Comparison of ENCODE assay signal across 9 cellular contexts in genomic region chr1:110106013-110106941, GRCh38. TPM values are rescaled to one million over a fixed set of nuclear protein-coding genes. Genes with fewer than 3 reads are reported as not detected.
DNase-seq lines count a peak whose midpoint lies in the region; ATAC-seq and TF ChIP-seq lines count a peak whose summit lies in the region.
"Had no signal": no experiment of that assay in that cellular context is flagged by ENCODE, and none has a peak within 500 bp of the region (broad histone marks: within the 10 kb centered on the region; RNA-seq: fewer than 3 reads in every experiment).

No MANE protein-coding gene starts in this region.

- no peaks in the 10 kb centered on the region for H3K27me3 ChIP-seq in ascending aorta
- no peaks in the 10 kb centered on the region for H3K27me3 ChIP-seq in hepatocyte
- peaks cover 0 to 5% (median 0%) of the 10 kb centered on the region in 3 donors for H3K27me3 ChIP-seq in gastrocnemius medialis

- peak; percentile 67 for ATAC-seq in GM18868 (IDR thresholded peaks at IDR 0.05; ENCODE audit: unreplicated experiment)
- peak; percentile 77 to 85 (median 82) for ATAC-seq in T-cell (replicated peaks in 1 of 4)
- peak; percentile 83 to 87 for ATAC-seq in gastrocnemius medialis
- no peak for ATAC-seq in HG02970 (IDR thresholded peaks at IDR 0.05; ENCODE audit: low FRiP score, unreplicated experiment)

- TF ChIP-seq POLR2A in NB4 (IDR thresholded peaks at IDR 0.05; ENCODE audit: extremely low read depth, insufficient read length) = no peak
- TF ChIP-seq POLR2A in gastrocnemius medialis (IDR thresholded peaks at IDR 0.05) = no peak

- no peaks in the 10 kb centered on the region for H3K79me2 ChIP-seq in hepatocyte

- no peaks in the 10 kb centered on the region for H3K9me2 ChIP-seq in hepatocyte (replicated peaks; ENCODE audit: insufficient read depth)

- TF ChIP-seq CTCF in NB4 (IDR thresholded peaks at IDR 0.05; ENCODE audit: low read depth, low read length) = peak; percentile 90
- peak; percentile 73 to 95 (median 95) for TF ChIP-seq CTCF in ascending aorta (IDR thresholded peaks at IDR 0.05)
- peak; percentile 94 for TF ChIP-seq CTCF in hepatocyte (IDR thresholded peaks at IDR 0.05; ENCODE audit: poor library complexity)
- peak; percentile 71 to 95 (median 82) for TF ChIP-seq CTCF in gastrocnemius medialis (IDR thresholded peaks at IDR 0.05 in 4 of 5, conservative IDR thresholded peaks at IDR 0.05 in 1 of 5)

- no peaks in the 10 kb centered on the region for H3K36me3 Mint-ChIP-seq in T-cell

- POLR2A ChIA-PET in T-cell (lab: Charles Lee) = no interaction called here

- H3K36me3 ChIP-seq in ascending aorta (no peaks in the 10 kb centered on the region), hepatocyte (replicated peaks; ENCODE audit: insufficient read depth, low read depth) (no peaks in the 10 kb centered on the region), gastrocnemius medialis (no peaks in the 10 kb centered on the region)

- no peak overlapping the region for H3K4me2 ChIP-seq in hepatocyte

- H3K4me1 ChIP-seq in ascending aorta (no peaks in the 10 kb centered on the region), hepatocyte (ENCODE audit: insufficient read depth) (no peaks in the 10 kb centered on the region), gastrocnemius medialis (no peaks in the 10 kb centered on the region)

- no peak overlapping the region for H2AFZ ChIP-seq in hepatocyte

- intact Hi-C loops in ascending aorta (cut with DNase I) (loop anchor here (1.0 kb wide), 3 partner anchors 18 to 77 kb away; no protein-coding TSS in a partner anchor), gastrocnemius medialis (cut with DNase I; ENCODE audit: low total_unique reads) (loop anchor here (1.0 kb wide), 2 partner anchors 53 to 77 kb away; no protein-coding TSS in a partner anchor)

- CTCF ChIA-PET in T-cell (lab: Charles Lee) = interaction anchor here (0.7 to 1.4 kb wide), 6 partner anchors 10 to 76 kb away, joined by 3 to 6 read pairs (median 3); no protein-coding TSS in a partner anchor

- H3K4me3 Mint-ChIP-seq in T-cell = no peak overlapping the region

- in situ Hi-C loops in gastrocnemius medialis (cut with MboI; ENCODE audit: low sequenced_read_pairs in 4 of 4) = loop anchor here (5.0 to 10.0 kb wide), 2 partner anchors 51 to 54 kb away; no protein-coding TSS in a partner anchor

- no peaks in the 10 kb centered on the region for H3K9me3 Mint-ChIP-seq in T-cell

- H3K27ac Mint-ChIP-seq in T-cell = no peak overlapping the region

- peaks cover 5 to 16% of the 10 kb centered on the region in 2 donors for H3K27me3 Mint-ChIP-seq in T-cell

- H4K20me1 ChIP-seq in hepatocyte (ENCODE audit: insufficient read depth, poor library complexity, severe bottlenecking) = no peaks in the 10 kb centered on the region

- H3K4me3 ChIP-seq in NB4 (ENCODE audit: low read depth, low read length) (no peak overlapping the region), ascending aorta (no peak overlapping the region), hepatocyte (no peak overlapping the region), gastrocnemius medialis (no peak overlapping the region)

- peaks cover 0 to 6% (median 0%) of the 10 kb centered on the region in 3 donors for H3K4me1 Mint-ChIP-seq in T-cell

- 27% methylated on average over 8 of the region's 8 CpGs for WGBS in hepatocyte (ENCODE audit: low lambda C conversion rate, missing lambda C conversion rate)

- H3K27ac ChIP-seq in ascending aorta = no peak overlapping the region
- H3K27ac ChIP-seq in hepatocyte = no peak overlapping the region
- H3K27ac ChIP-seq in gastrocnemius medialis = no peak overlapping the region

- DNase-seq in AG20443 (ENCODE audit: low spot score) (peak; percentile 92), NB4 (ENCODE audit: low read depth) (peak; percentile 78), T-cell (peak in 32 of 34 experiments; percentile 18 to 59 (median 41)), ascending aorta (ENCODE audit: low spot score in 2 of 2) (peak in 1 of 2 donors; percentile 78), hepatocyte (ENCODE audit: low spot score) (peak; percentile 86), gastrocnemius medialis (peak; percentile 33 to 55)

- no peaks in the 10 kb centered on the region for H3K9me3 ChIP-seq in ascending aorta
- H3K9me3 ChIP-seq in hepatocyte (ENCODE audit: low read depth) = no peaks in the 10 kb centered on the region
- H3K9me3 ChIP-seq in gastrocnemius medialis = no peaks in the 10 kb centered on the region

RNA-seq across cellular contexts. Expression of gene UBL4B, which starts 6.0 kb away (rescaled TPM):
- not detected for total RNA-seq in T-cell
- not detected for total RNA-seq in ascending aorta
- total RNA-seq in hepatocyte = not detected in 2 replicates
- polyA plus RNA-seq in hepatocyte = not detected in 2 replicates
- total RNA-seq in gastrocnemius medialis = under 1 TPM in 1 of 4 donors, not detected in 3; 0.16 TPM

RNA-seq across cellular contexts. Expression of gene ALX3, which starts 35.8 kb away (rescaled TPM):
- total RNA-seq in T-cell = not detected
- not detected for total RNA-seq in ascending aorta
- total RNA-seq in hepatocyte = 0.27 and 1.6 TPM in 2 replicates
- polyA plus RNA-seq in hepatocyte = 0.36 and 0.92 TPM in 2 replicates
- not detected for total RNA-seq in gastrocnemius medialis
- total RNA-seq: temporal lobe had no signal

RNA-seq across cellular contexts. Expression of gene SLC6A17, which starts 44.0 kb away (rescaled TPM):
- not detected for total RNA-seq in T-cell
- 0.11 TPM for total RNA-seq in ascending aorta
- total RNA-seq in hepatocyte = 0.04 and 0.63 TPM in 2 replicates
- 0.17 and 0.36 TPM in 2 replicates for polyA plus RNA-seq in hepatocyte
- under 1 TPM in 2 of 4 donors, not detected in 2; 0.02 to 0.03 TPM for total RNA-seq in gastrocnemius medialis
